Comparison of ENCODE assay signal across 7 cellular contexts in the genomic region with DNA sequence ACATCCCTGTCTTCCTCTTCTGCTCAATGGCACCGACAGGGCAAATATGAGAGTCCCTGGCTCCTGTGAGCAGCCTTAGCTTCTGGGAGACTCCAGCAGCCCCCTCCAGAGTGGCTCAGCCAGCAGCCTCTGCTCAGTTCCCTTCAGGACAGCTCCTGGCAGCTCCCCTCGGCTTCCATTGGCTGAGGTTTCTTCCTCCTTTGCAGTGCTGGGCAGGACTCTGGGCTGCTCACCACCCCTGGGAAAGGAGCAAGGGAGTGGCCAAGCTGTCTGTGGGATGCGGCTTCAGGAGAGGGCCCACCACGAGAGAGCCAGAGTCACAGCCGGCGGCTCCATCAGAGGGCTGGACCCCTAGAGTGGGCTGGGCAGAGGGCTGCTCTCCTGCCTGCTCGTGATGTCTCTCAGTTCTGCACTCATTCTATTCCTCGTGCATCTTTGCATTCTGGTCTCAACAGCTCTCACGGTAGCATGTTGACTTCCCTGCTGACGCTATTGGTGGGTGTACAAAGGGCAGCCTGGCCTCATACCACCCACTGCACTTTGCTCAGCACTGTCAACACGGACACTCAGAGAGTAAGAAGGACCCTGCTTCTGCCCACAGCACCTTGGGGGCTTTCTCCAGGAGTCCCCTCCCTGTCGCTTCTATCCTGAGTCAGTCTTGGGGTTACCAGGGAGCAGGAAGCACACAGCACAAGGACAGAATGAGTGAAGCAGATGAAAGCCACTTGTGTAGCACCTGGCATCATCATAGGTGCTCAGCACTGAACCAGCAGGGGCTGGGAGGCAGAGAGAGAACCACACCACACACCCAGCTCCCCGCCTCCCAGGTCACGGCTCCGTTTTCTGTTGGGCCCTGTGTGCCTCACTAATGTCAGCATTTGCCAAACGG.
DNase-seq lines count a peak whose midpoint lies in the region; TF ChIP-seq lines count a peak whose summit lies in the region.

No MANE protein-coding gene starts in this region.

- BruUV-seq in A673 (replicated peaks; lab: Mats Ljungman, UMichigan) = no TSS peak

- H3K36me3 ChIP-seq in H7 (replicated peaks; ENCODE audit: control insufficient read depth, insufficient read depth, low read length) (no peaks in the 10 kb centered on the region), left ventricle myocardium inferior (no peaks in the 10 kb centered on the region), A673 (ENCODE audit: insufficient read depth, low read length, poor library complexity, severe bottlenecking) (no peaks in the 10 kb centered on the region), transverse colon (no peaks in the 10 kb centered on the region)

- H3K27ac ChIP-seq in left ventricle myocardium inferior (replicated peaks) = peak overlapping the region; percentile 40
- H3K27ac ChIP-seq in A673 (ENCODE audit: low read depth, low read length, poor library complexity, severe bottlenecking) = no peak overlapping the region
- H3K27ac ChIP-seq in transverse colon = no peak overlapping the region

- intact Hi-C loops in left ventricle myocardium inferior (cut with micrococcal nuclease) = no loop called here
- intact Hi-C loops in A673 (cut with micrococcal nuclease; ENCODE audit: unreplicated experiment) = no loop called here
- intact Hi-C loops in transverse colon (cut with DNase I; ENCODE audit: low total_unique reads) = no loop called here

- TF ChIP-seq POLR2A in transverse colon (IDR thresholded peaks at IDR 0.05) = no peak

- H3K4me3 ChIP-seq in H7 (ENCODE audit: insufficient read depth, low read depth, low read length) (no peak overlapping the region), left ventricle myocardium inferior (peak overlapping the region; percentile 39), A673 (ENCODE audit: low read depth, low read length, poor library complexity, severe bottlenecking) (no peak overlapping the region), transverse colon (no peak overlapping the region)

- CTCF ChIA-PET in A673 (lab: Charles Lee) = no interaction called here

- in situ Hi-C loops in transverse colon (cut with MboI; ENCODE audit: low pct_ligation_motif_present in 1 of 4, low pct_unique_long_range_greater_than_20kb in 1 of 4, low sequenced_read_pairs in 3 of 4) = no loop called here

- 59 to 60% methylated on average over 1 to 15 of the region's 16 CpGs for WGBS in transverse colon (ENCODE audit: low coverage in 1 of 2), 2 donors

- H3K9me3 ChIP-seq in left ventricle myocardium inferior (replicated peaks) = no peaks in the 10 kb centered on the region
- H3K9me3 ChIP-seq in A673 (ENCODE audit: low read depth, low read length, poor library complexity, severe bottlenecking) = no peaks in the 10 kb centered on the region
- no peaks in the 10 kb centered on the region for H3K9me3 ChIP-seq in transverse colon

- no peak for TF ChIP-seq EP300 in transverse colon (IDR thresholded peaks at IDR 0.05; ENCODE audit: low read depth)

- TF ChIP-seq CTCF in left ventricle myocardium inferior (IDR thresholded peaks at IDR 0.05; ENCODE audit: borderline replicate concordance) = no peak
- TF ChIP-seq CTCF in A673 (conservative IDR thresholded peaks at IDR 0.05; ENCODE audit: low read depth, low read length) = no peak
- no peak for TF ChIP-seq CTCF in transverse colon (IDR thresholded peaks at IDR 0.05)

- POLR2A ChIA-PET in A673 (lab: Charles Lee; ENCODE audit: low non-redundant PET) = no interaction called here

- H3K4me1 ChIP-seq in left ventricle myocardium inferior = peaks cover 24% of the 10 kb centered on the region
- H3K4me1 ChIP-seq in A673 (ENCODE audit: insufficient read depth, low read length, poor library complexity, severe bottlenecking) = no peaks in the 10 kb centered on the region
- H3K4me1 ChIP-seq in transverse colon = no peaks in the 10 kb centered on the region

- DNase-seq in H7 (peak; percentile 68), NCI-H526 (lab: John Stamatoyannopoulos, UW) (peak; percentile 30 to 62), left ventricle myocardium inferior (no peak), renal cortical epithelial cell (ENCODE audit: low read depth) (peak; percentile 16), A673 (ENCODE audit: low spot score) (no peak), cerebellar cortex (ENCODE audit: low spot score) (no peak), transverse colon (no peak)

- H3K27me3 ChIP-seq in H7 (ENCODE audit: control insufficient read depth, insufficient read depth, low read length) = peaks cover 3% of the 10 kb centered on the region
- peaks cover 35% of the 10 kb centered on the region for H3K27me3 ChIP-seq in left ventricle myocardium inferior (ENCODE audit: low read depth)
- H3K27me3 ChIP-seq in A673 (replicated peaks; ENCODE audit: insufficient read depth, low read depth, low read length, poor library complexity) = no peaks in the 10 kb centered on the region
- no peaks in the 10 kb centered on the region for H3K27me3 ChIP-seq in transverse colon

Comparison
In these comparisons a context has a peak if more than half of its experiments do, and no peak if none do; other contexts are left out.
1. DNase-seq: peak in H7 (single experiment), NCI-H526 (2 of 2) and renal cortical epithelial cell (single experiment); none in left ventricle myocardium inferior (single experiment), A673 (single experiment), cerebellar cortex (single experiment) and transverse colon (single experiment).